Comparison of ENCODE assay signal across 33 cellular contexts in the genomic region with DNA sequence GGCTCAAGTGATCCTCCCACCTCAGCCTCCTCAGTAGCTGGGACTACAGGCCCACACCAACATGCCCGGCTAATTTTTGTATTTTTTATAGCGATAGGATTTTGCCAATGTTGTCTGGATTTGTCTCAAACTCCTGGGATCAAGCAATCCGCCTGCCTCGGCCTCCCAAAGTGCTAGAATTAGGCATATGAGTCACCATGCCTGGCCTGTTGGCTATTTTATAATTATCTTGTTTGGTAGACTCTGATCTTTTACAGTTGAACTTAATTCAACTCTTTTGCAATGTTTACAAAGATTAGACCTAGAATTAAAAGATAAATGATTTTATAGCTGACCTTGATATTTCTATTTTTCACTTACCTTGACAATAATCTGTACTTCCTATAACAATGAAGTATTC.
"Had no signal": no experiment of that assay in that cellular context is flagged by ENCODE, and none has a peak within 500 bp of the region (broad histone marks: within the 10 kb centered on the region; RNA-seq: fewer than 3 reads in every experiment).

No MANE protein-coding gene starts in this region.

- H3K4me3 Mint-ChIP-seq: naive thymus-derived CD8-positive, alpha-beta T cell; natural killer cell treated with Interleukin-12 subunit alpha and Interleukin-12 subunit beta and Interleukin-15 and Interleukin-18, amount 100 ng/mL, for 72 hours; nephron progenitor cell; neural crest cell; stimulated activated memory B cell treated with anti-CD40 and anti-IgM and Interleukin-4, amounts not matched to agents 10 μg/mL and 1 μg/mL and 100 μg/mL, for 72 hours; stimulated activated naive CD8-positive, alpha-beta T cell treated with anti-CD3 and anti-CD28 coated beads, Interleukin-15, amount 100 ng/mL, for 72 hours; type B pancreatic cell had no signal

- H3K9me3 ChIP-seq: neutrophil, ovary, psoas muscle, right lobe of liver, sigmoid colon, suprapubic skin, testis, tibial artery, transverse colon, upper lobe of right lung, uterus had no signal

- DNase-seq: naive B cell; naive thymus-derived CD8-positive, alpha-beta T cell; nephron progenitor cell; occipital lobe; ovary; posterior cingulate gyrus; psoas muscle; right cardiac atrium; right lobe of liver; sigmoid colon; stimulated activated CD4-positive, alpha-beta T cell treated with anti-CD3 and anti-CD28 coated beads, Interleukin-15, amount 100 ng/mL, for 24 hours; stimulated activated CD4-positive, alpha-beta T cell treated with anti-CD3 and anti-CD28 coated beads, Interleukin-2, amount 100 ng/mL, for 24 hours; stimulated activated CD4-positive, alpha-beta T cell treated with anti-CD3 and anti-CD28 coated beads, Interleukin-2, amount 100 ng/mL, for 48 hours; stimulated activated CD4-positive, alpha-beta T cell treated with anti-CD3 and anti-CD28 coated beads, Interleukin-4, amount 100 ng/mL, for 4 hours; stimulated activated CD8-positive, alpha-beta memory T cell treated with anti-CD3 and anti-CD28 coated beads, Interleukin-4, amount 100 ng/mL, for 48 hours; stimulated activated naive CD4-positive, alpha-beta T cell; stimulated activated naive CD8-positive, alpha-beta T cell treated with anti-CD3 and anti-CD28 coated beads, Interleukin-15, amount 100 ng/mL, for 72 hours; stimulated activated naive CD8-positive, alpha-beta T cell treated with anti-CD3 and anti-CD28 coated beads, Interleukin-15, Interleukin-2, amounts not matched to agents 100 U/mL and 50 U/mL, for 24 hours; substantia nigra; testis; tibial artery; transverse colon; upper lobe of right lung; uterus had no signal

- H3K27ac Mint-ChIP-seq: natural killer cell treated with Interleukin-12 subunit alpha and Interleukin-12 subunit beta and Interleukin-15 and Interleukin-18, amount 100 ng/mL, for 72 hours; nephron progenitor cell; progenitor cell of endocrine pancreas; stimulated activated memory B cell treated with anti-CD40 and anti-IgM and Interleukin-4, amounts not matched to agents 10 μg/mL and 1 μg/mL and 100 μg/mL, for 72 hours; type B pancreatic cell had no signal

- H3K27me3 ChIP-seq: neutrophil, ovary, right lobe of liver, sigmoid colon, suprapubic skin, testis, tibial artery, transverse colon, upper lobe of right lung, uterus had no signal

- H3K27me3 Mint-ChIP-seq: naive B cell; naive thymus-derived CD8-positive, alpha-beta T cell; natural killer cell treated with Interleukin-12 subunit alpha and Interleukin-12 subunit beta and Interleukin-15 and Interleukin-18, amount 100 ng/mL, for 72 hours; progenitor cell of endocrine pancreas; stimulated activated memory B cell treated with anti-CD40 and anti-IgM and Interleukin-4, amounts not matched to agents 10 μg/mL and 1 μg/mL and 100 μg/mL, for 72 hours; stimulated activated naive CD8-positive, alpha-beta T cell treated with anti-CD3 and anti-CD28 coated beads, Interleukin-15, amount 100 ng/mL, for 72 hours; type B pancreatic cell had no signal

- H3K9ac ChIP-seq: parathyroid adenoma had no signal

- H3K4me1 ChIP-seq: parathyroid adenoma, psoas muscle, sigmoid colon, testis, tibial artery, upper lobe of right lung, uterus had no signal

- H3K79me2 ChIP-seq: parathyroid adenoma had no signal

- H3K9me3 Mint-ChIP-seq: natural killer cell treated with Interleukin-12 subunit alpha and Interleukin-12 subunit beta and Interleukin-15 and Interleukin-18, amount 100 ng/mL, for 72 hours; neural crest cell; stimulated activated naive CD8-positive, alpha-beta T cell treated with anti-CD3 and anti-CD28 coated beads, Interleukin-15, amount 100 ng/mL, for 72 hours; type B pancreatic cell had no signal

- H3K36me3 ChIP-seq: ovary, right lobe of liver, sigmoid colon, suprapubic skin, tibial artery, transverse colon, upper lobe of right lung, uterus had no signal

- H3K27ac ChIP-seq: neutrophil, ovary, parathyroid adenoma, psoas muscle, right lobe of liver, sigmoid colon, skin epidermis, suprapubic skin, testis, tibial artery, transverse colon, upper lobe of right lung, uterus had no signal

- H2AFZ ChIP-seq: parathyroid adenoma had no signal

- H3K4me3 ChIP-seq: ovary, psoas muscle, right lobe of liver, sigmoid colon, skin epidermis, suprapubic skin, testis, tibial artery, transverse colon, upper lobe of right lung, uterus had no signal

- H3K4me1 Mint-ChIP-seq: nephron progenitor cell had no signal

- ATAC-seq: naive thymus-derived CD8-positive, alpha-beta T cell; natural killer cell treated with Interleukin-12 subunit alpha and Interleukin-12 subunit beta and Interleukin-15 and Interleukin-18, amount 100 ng/mL, for 72 hours; psoas muscle; right cardiac atrium; right lobe of liver; stimulated activated memory B cell treated with anti-CD40 and anti-IgM and Interleukin-4, amounts not matched to agents 10 μg/mL and 1 μg/mL and 100 μg/mL, for 72 hours; stimulated activated naive CD8-positive, alpha-beta T cell treated with anti-CD3 and anti-CD28 coated beads, Interleukin-15, amount 100 ng/mL, for 72 hours; stimulated activated naive CD8-positive, alpha-beta T cell treated with anti-CD3 and anti-CD28 coated beads, Interleukin-15, Interleukin-2, amounts not matched to agents 100 U/mL and 50 U/mL, for 24 hours; upper lobe of right lung had no signal
